Comparison of ENCODE assay signal across 8 cellular contexts in the genomic region with DNA sequence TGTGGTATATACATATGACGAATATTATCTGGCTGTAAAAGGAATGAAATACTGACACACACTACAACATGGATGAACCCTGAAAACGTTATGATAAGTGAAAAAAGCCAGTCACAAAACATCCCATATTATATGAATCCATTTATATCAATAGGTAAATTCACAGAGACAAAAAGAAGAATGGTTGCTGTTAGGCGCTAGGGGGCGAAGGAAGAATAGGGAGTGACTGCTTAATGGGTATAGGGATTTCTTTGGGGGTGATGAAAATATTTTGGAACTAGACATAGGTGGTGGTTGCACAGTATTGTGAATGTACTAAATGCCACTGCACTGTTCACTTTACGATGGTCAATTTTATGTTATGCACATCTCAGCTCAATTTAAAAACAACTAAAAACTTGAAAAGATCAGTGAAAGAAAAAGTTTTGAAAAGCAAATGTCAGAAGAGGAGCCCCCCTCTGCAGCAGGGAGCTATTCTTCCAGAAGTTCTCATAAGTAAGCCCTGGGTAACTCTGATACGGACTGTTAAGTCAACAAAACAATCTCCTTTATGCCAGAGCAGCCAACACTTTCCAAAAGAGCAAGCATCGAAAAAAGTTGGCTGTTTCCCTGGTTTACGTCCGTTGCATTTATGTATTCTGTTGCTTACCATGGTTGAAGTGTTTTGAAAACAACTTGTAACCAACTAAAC.
DNase-seq lines count a peak whose midpoint lies in the region; ATAC-seq and TF ChIP-seq lines count a peak whose summit lies in the region.

No MANE protein-coding gene starts in this region.

- dilution Hi-C loops in IMR-90 (cut with HindIII; ENCODE audit: low sequenced_read_pairs, unreplicated experiment), result no loop called here

- no peaks in the 10 kb centered on the region for H3K27me3 Mint-ChIP-seq in endodermal cell (ENCODE audit: insufficient read depth)

- H3K27me3 ChIP-seq in IMR-90 (ENCODE audit: control insufficient read depth, insufficient read depth, low read length) (no peaks in the 10 kb centered on the region), endodermal cell (ENCODE audit: control insufficient read depth, insufficient read depth, low read length, poor library complexity, severe bottlenecking) (no peaks in the 10 kb centered on the region), gastrocnemius medialis (no peaks in the 10 kb centered on the region)

- H3K4me2 ChIP-seq in IMR-90 (ENCODE audit: low read depth, low read length), result peak overlapping the region; percentile 74; the same call in 1 of the 2 replicates

- peak overlapping the region; percentile 36 for H2BK5ac ChIP-seq in IMR-90 (ENCODE audit: low read depth, low read length, poor library complexity, severe bottlenecking)

- peak overlapping the region; percentile 76 for H2BK120ac ChIP-seq in IMR-90 (ENCODE audit: low read depth, low read length)

- H3K27ac ChIP-seq in IMR-90 (ENCODE audit: insufficient read depth, low read length) (peak overlapping the region; percentile 4; the same call in 1 of the 2 replicates), endodermal cell (ENCODE audit: low read depth, low read length) (peak overlapping the region; percentile 63), gastrocnemius medialis (peak overlapping the region; percentile 43 to 68 (median 62))

- peaks cover 56% of the 10 kb centered on the region for H3K9me3 Mint-ChIP-seq in endodermal cell

- H2AK9ac ChIP-seq in IMR-90 (replicated peaks; ENCODE audit: low read depth, low read length, poor library complexity), result no peak overlapping the region

- H3K4me3 ChIP-seq in GM12865 (ENCODE audit: low read depth, low read length), result peak overlapping the region; percentile 49
- no peak overlapping the region for H3K4me3 ChIP-seq in IMR-90 (ENCODE audit: insufficient read depth, low read depth, low read length)
- H3K4me3 ChIP-seq in endodermal cell (ENCODE audit: low read length), result no peak overlapping the region
- H3K4me3 ChIP-seq in gastrocnemius medialis, result peak overlapping the region in 1 of 4 donors; percentile 9

- TF ChIP-seq RAD21 in IMR-90 (IDR thresholded peaks at IDR 0.05; ENCODE audit: low read length), result no peak

- H3K56ac ChIP-seq in IMR-90 (ENCODE audit: extremely low read depth, insufficient read depth, low read length), result no peak overlapping the region

- BruUV-seq in IMR-90 (replicated peaks; lab: Mats Ljungman, UMichigan), result no TSS peak

- DNase-seq in GM12865 (ENCODE audit: low read depth) (peak; percentile 49), IMR-90 (no peak), endodermal cell (no peak), gastrocnemius medialis (no peak), cortex of kidney (lab: John Stamatoyannopoulos, UW) (no peak)
- DNase-seq in stimulated activated CD4-positive, alpha-beta T cell treated with anti-CD3 and anti-CD28 coated beads, Interleukin-15, amount 100 ng/mL, for 24 hours, result no peak
- DNase-seq in stimulated activated naive CD4-positive, alpha-beta T cell treated with Interleukin-2 at 50 U/mL for 16 hours (lab: John Stamatoyannopoulos, UW), result no peak

- 0 out of 3 replicates have a peak overlapping the region, but pooled peaks have one; percentile 62 for H2BK15ac ChIP-seq in IMR-90 (ENCODE audit: low read depth, low read length)

- peak; percentile 48 for TF ChIP-seq CTCF in GM12865 (IDR thresholded peaks at IDR 0.05; ENCODE audit: insufficient read depth, low read depth, low read length, missing control alignments)
- no peak for TF ChIP-seq CTCF in IMR-90 (conservative IDR thresholded peaks at IDR 0.05; ENCODE audit: low read depth, low read length)
- TF ChIP-seq CTCF in endodermal cell (conservative IDR thresholded peaks at IDR 0.05), result peak; percentile 34
- no peak for TF ChIP-seq CTCF in gastrocnemius medialis (IDR thresholded peaks at IDR 0.05 in 4 of 5, conservative IDR thresholded peaks at IDR 0.05 in 1 of 5)

- no peaks in the 10 kb centered on the region for H3K9me1 ChIP-seq in IMR-90 (ENCODE audit: insufficient read depth, low read length)

- peak overlapping the region; percentile 29; the same call in 1 of the 2 replicates for H3K14ac ChIP-seq in IMR-90 (replicated peaks; ENCODE audit: low read depth, low read length)

- CTCF ChIA-PET in IMR-90 (lab: Yijun Ruan, JAX), result interaction anchor here (1.0 kb wide), 1 partner anchor 173 kb away, joined by 3 read pairs; no protein-coding TSS in a partner anchor

- H2BK20ac ChIP-seq in IMR-90 (ENCODE audit: low read depth, low read length), result peak overlapping the region; percentile 64

- peak overlapping the region; percentile 92 for H3K18ac ChIP-seq in IMR-90 (ENCODE audit: low read depth, low read length)

- H3K79me1 ChIP-seq in IMR-90 (ENCODE audit: low read depth in 1 of 2, low read length in 2 of 2), result no peaks in the 10 kb centered on the region

- H3K4me1 ChIP-seq in IMR-90 (ENCODE audit: control insufficient read depth, insufficient read depth, low read length) (peaks cover 7% of the 10 kb centered on the region), endodermal cell (ENCODE audit: control insufficient read depth, insufficient read depth, low read length) (no peaks in the 10 kb centered on the region), gastrocnemius medialis (peaks cover 0 to 8% of the 10 kb centered on the region in 2 donors)

- H3K9ac ChIP-seq in IMR-90 (ENCODE audit: low read depth, low read length), result 0 out of 2 replicates have a peak overlapping the region, but pooled peaks have one; percentile 38
- no peak overlapping the region for H3K9ac ChIP-seq in endodermal cell (ENCODE audit: extremely low read depth, low read length, poor library complexity, severe bottlenecking)

- WGBS in IMR-90 (ENCODE audit: extremely low coverage in 2 of 2, insufficient read length in 1 of 2), 2 experiments, result no CpG with 5 or more reads among the region's 9 CpGs
- WGBS in endodermal cell (ENCODE audit: insufficient coverage in 1 of 2, insufficient read length in 1 of 2), 2 experiments, result 85% methylated on average over 5 of the region's 9 CpGs; no CpG with 5 or more reads in 1 of the 2 experiments

- ATAC-seq in IMR-90 (ENCODE audit: low read depth) (no peak), gastrocnemius medialis (peak in 1 of 2 donors; percentile 52), HG03095 (IDR thresholded peaks at IDR 0.05; ENCODE audit: unreplicated experiment) (no peak)

- H2AFZ ChIP-seq in IMR-90 (replicated peaks; ENCODE audit: low read length, poor library complexity), result peak overlapping the region; percentile 66

- H3K9me3 ChIP-seq in IMR-90 (ENCODE audit: control insufficient read depth, insufficient read depth, low read length) (no peaks in the 10 kb centered on the region), endodermal cell (ENCODE audit: control insufficient read depth, low read length) (no peaks in the 10 kb centered on the region), gastrocnemius medialis (no peaks in the 10 kb centered on the region)

- POLR2A ChIA-PET in IMR-90 (lab: Charles Lee; ENCODE audit: unreplicated experiment), result interaction anchor here (0.7 to 1.0 kb wide), 3 partner anchors 14 to 1686 kb away, joined by 3 read pairs; no protein-coding TSS in a partner anchor

- peak overlapping the region; percentile 6; the same call in 1 of the 2 replicates for H4K91ac ChIP-seq in IMR-90 (ENCODE audit: insufficient read depth, low read depth, low read length)

- H4K5ac ChIP-seq in IMR-90 (ENCODE audit: low read depth, low read length), result peak overlapping the region; percentile 79

- in situ Hi-C loops in IMR-90 (cut with MboI; ENCODE audit: low sequenced_read_pairs), result no loop called here
- in situ Hi-C loops in gastrocnemius medialis (cut with MboI; ENCODE audit: low sequenced_read_pairs in 4 of 4), result no loop called here

- peak overlapping the region; percentile 44; the same call in 1 of the 2 replicates for H3K23ac ChIP-seq in IMR-90 (ENCODE audit: low read depth, low read length)

- no peak overlapping the region for H2AK5ac ChIP-seq in IMR-90 (ENCODE audit: low read depth, low read length)

- no peaks in the 10 kb centered on the region for H3K4me1 Mint-ChIP-seq in endodermal cell

- no peaks in the 10 kb centered on the region for H3K36me3 ChIP-seq in IMR-90 (ENCODE audit: control insufficient read depth, insufficient read depth, low read length)
- no peaks in the 10 kb centered on the region for H3K36me3 ChIP-seq in endodermal cell (ENCODE audit: control insufficient read depth, insufficient read depth, low read length)
- H3K36me3 ChIP-seq in gastrocnemius medialis, result no peaks in the 10 kb centered on the region

- H3K36me3 Mint-ChIP-seq in endodermal cell (ENCODE audit: low read depth), result no peaks in the 10 kb centered on the region

- H4K8ac ChIP-seq in IMR-90 (ENCODE audit: low read depth in 2 of 2, low read length in 2 of 2), result peak overlapping the region; percentile 15 to 74; a peak in 3 of 4 replicates

- H3K27ac Mint-ChIP-seq in endodermal cell, result no peak overlapping the region

- peak overlapping the region; percentile 30; the same call in 1 of the 2 replicates for H3K4ac ChIP-seq in IMR-90 (ENCODE audit: low read depth, low read length)

- H4K20me1 ChIP-seq in IMR-90 (ENCODE audit: insufficient read depth, low read length), result no peaks in the 10 kb centered on the region

- intact Hi-C loops in IMR-90 (cut with micrococcal nuclease), result loop anchor here (5.0 kb wide), 1 partner anchor 41 kb away; no protein-coding TSS in a partner anchor
- intact Hi-C loops in gastrocnemius medialis (cut with DNase I; ENCODE audit: low total_unique reads), result loop anchor here (5.0 kb wide), 1 partner anchor 526 kb away; no protein-coding TSS in a partner anchor

- TF ChIP-seq POLR2A in IMR-90 (IDR thresholded peaks at IDR 0.05; ENCODE audit: low read depth, low read length), result no peak
- TF ChIP-seq POLR2A in gastrocnemius medialis (IDR thresholded peaks at IDR 0.05), result no peak

- no peak overlapping the region for H3K4me3 Mint-ChIP-seq in endodermal cell

TF ChIP-seq in IMR-90, 13 proteins besides CTCF, POLR2A, EP300 and RAD21 (continues in another document):
- TF ChIP-seq RFX5 (IDR thresholded peaks at IDR 0.05; ENCODE audit: low read depth, low read length), result no peak
- TF ChIP-seq, protein P1, sequence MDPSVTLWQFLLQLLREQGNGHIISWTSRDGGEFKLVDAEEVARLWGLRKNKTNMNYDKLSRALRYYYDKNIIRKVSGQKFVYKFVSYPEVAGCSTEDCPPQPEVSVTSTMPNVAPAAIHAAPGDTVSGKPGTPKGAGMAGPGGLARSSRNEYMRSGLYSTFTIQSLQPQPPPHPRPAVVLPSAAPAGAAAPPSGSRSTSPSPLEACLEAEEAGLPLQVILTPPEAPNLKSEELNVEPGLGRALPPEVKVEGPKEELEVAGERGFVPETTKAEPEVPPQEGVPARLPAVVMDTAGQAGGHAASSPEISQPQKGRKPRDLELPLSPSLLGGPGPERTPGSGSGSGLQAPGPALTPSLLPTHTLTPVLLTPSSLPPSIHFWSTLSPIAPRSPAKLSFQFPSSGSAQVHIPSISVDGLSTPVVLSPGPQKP (IDR thresholded peaks at IDR 0.05; ENCODE audit: borderline replicate concordance, low read depth, low read length), result no peak
- TF ChIP-seq FOS (IDR thresholded peaks at IDR 0.05; ENCODE audit: low read depth, low read length), result no peak
- no peak for TF ChIP-seq CEBPB (IDR thresholded peaks at IDR 0.05; ENCODE audit: low read depth, low read length)
- TF ChIP-seq MXI1 (IDR thresholded peaks at IDR 0.05; ENCODE audit: borderline replicate concordance, low read depth, low read length), result no peak
- no peak for TF ChIP-seq NFE2L2 (IDR thresholded peaks at IDR 0.05; ENCODE audit: low read depth, low read length)
- TF ChIP-seq SMC3 (IDR thresholded peaks at IDR 0.05; ENCODE audit: low read depth, low read length), result no peak

Comparison
In these comparisons a context has a peak if more than half of its experiments do, and no peak if none do; other contexts are left out.
1. CTCF ChIP-seq: peak in GM12865 (single experiment) and endodermal cell (single experiment); none in IMR-90 (single experiment) and gastrocnemius medialis (0 of 5).
2. H3K27ac ChIP-seq: peak in every context shown above with its lines; median percentile 63 in endodermal cell; 62 in gastrocnemius medialis; 4 in IMR-90.